In the genomic region with DNA sequence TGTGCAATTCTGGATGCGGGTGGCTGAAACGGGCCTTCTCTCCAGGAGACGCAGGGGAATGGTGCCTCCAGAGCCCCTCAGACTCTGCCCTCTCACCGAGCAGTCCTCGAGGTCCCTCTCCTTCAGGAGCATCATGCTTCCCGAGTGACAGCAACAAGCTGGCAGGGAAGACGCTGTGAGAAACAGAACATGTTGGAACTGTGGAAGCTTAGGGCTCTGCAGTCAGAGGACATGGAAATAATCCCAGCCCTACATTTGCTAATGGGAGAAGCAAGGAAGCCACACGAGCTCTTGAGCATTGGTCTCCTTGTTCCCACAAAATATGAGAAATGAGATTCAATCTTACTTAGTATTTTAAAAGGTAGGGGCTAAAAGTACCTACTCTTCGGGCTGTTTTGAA, we compare ENCODE assay signal across 12 cellular contexts.
"Had no signal": no experiment of that assay in that cellular context is flagged by ENCODE, and none has a peak within 500 bp of the region (broad histone marks: within the 10 kb centered on the region; RNA-seq: fewer than 3 reads in every experiment).

No MANE protein-coding gene starts in this region.

- ATAC-seq: gastrocnemius medialis, heart right ventricle, psoas muscle had no signal

- H3K27ac ChIP-seq: cardiac muscle cell, epithelial cell of prostate, gastrocnemius medialis, psoas muscle, upper lobe of left lung had no signal

- H3K27me3 ChIP-seq: cardiac muscle cell, gastrocnemius medialis, heart right ventricle, right lobe of liver, upper lobe of left lung had no signal

- H3K4me3 Mint-ChIP-seq: nephron progenitor cell had no signal

- H3K4me1 Mint-ChIP-seq: nephron progenitor cell had no signal

- H3K4me3 ChIP-seq: cardiac muscle cell, gastrocnemius medialis, heart right ventricle, psoas muscle, right lobe of liver, upper lobe of left lung had no signal

- H3K9me3 ChIP-seq: gastrocnemius medialis had no signal

- DNase-seq: cortex of kidney; effector memory CD4-positive, alpha-beta T cell; gastrocnemius medialis; heart right ventricle; nephron progenitor cell; psoas muscle; right lobe of liver; stimulated activated CD4-positive, alpha-beta T cell treated with anti-CD3 and anti-CD28 coated beads, Interleukin-1b, Interleukin-23, amount 100 ng/mL, for 48 hours; stimulated activated naive CD4-positive, alpha-beta T cell treated with Interleukin-2 at 50 U/mL for 16 hours had no signal

- H3K36me3 ChIP-seq: cardiac muscle cell, gastrocnemius medialis, heart right ventricle, right lobe of liver, upper lobe of left lung had no signal

- H3K27ac Mint-ChIP-seq: nephron progenitor cell had no signal

- H3K4me1 ChIP-seq: gastrocnemius medialis, psoas muscle had no signal
